1 cellular context compared by ENCODE assay signal in the genomic region with DNA sequence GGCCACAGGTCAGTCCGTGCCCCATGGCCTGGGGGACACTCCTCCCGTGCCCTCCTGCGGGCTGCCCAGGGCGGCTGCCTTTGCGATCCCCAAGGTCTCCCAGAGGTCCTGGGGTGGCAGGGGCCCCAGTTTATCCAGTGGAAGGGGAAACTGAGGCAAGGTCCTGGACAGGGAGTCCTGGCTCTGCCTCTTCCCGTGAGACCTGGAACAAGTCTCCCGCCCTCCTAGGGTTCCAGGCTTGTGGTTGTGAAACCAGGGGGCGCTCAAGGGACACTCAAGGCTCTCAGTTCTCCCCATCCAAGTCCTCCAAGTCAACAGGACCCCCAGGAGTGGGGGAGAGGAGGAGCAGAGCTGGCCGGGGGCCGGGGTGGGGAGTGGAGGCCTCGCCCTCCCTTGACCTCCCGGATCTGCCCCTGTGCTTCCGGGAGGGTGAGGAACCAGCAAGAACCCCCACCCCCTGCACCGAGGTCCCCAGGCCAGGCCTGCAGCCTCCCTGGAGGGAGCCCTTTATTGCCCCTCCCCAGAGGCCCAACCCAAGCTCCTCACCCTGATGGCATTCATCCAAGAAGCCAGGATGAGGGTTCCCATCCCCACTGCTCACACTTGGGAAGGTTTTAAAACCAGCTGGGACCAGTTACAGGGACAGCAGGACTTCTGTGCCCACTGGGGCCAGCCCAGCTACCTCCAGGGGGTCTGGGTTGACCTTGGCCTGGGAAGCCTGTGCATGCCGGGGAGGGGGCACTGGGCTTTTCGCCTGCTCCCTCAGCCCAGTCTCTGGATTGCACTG.
TF ChIP-seq lines count a peak whose summit lies in the region.

No MANE protein-coding gene starts in this region.

TF ChIP-seq in GM23338, 12 proteins besides CTCF, POLR2A, EP300 and RAD21 (continued from another document):
- TF ChIP-seq, protein P1, sequence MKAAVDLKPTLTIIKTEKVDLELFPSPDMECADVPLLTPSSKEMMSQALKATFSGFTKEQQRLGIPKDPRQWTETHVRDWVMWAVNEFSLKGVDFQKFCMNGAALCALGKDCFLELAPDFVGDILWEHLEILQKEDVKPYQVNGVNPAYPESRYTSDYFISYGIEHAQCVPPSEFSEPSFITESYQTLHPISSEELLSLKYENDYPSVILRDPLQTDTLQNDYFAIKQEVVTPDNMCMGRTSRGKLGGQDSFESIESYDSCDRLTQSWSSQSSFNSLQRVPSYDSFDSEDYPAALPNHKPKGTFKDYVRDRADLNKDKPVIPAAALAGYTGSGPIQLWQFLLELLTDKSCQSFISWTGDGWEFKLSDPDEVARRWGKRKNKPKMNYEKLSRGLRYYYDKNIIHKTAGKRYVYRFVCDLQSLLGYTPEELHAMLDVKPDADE (IDR thresholded peaks at IDR 0.05), result no peak
- TF ChIP-seq ZNF114 (CRISPR knock-in tag; IDR thresholded peaks at IDR 0.05), result no peak
- TF ChIP-seq STAT1 (IDR thresholded peaks at IDR 0.05; ENCODE audit: unreplicated experiment), result no peak
- TF ChIP-seq NANOG (IDR thresholded peaks at IDR 0.05; ENCODE audit: borderline replicate concordance), result no peak
- TF ChIP-seq, protein P2, sequence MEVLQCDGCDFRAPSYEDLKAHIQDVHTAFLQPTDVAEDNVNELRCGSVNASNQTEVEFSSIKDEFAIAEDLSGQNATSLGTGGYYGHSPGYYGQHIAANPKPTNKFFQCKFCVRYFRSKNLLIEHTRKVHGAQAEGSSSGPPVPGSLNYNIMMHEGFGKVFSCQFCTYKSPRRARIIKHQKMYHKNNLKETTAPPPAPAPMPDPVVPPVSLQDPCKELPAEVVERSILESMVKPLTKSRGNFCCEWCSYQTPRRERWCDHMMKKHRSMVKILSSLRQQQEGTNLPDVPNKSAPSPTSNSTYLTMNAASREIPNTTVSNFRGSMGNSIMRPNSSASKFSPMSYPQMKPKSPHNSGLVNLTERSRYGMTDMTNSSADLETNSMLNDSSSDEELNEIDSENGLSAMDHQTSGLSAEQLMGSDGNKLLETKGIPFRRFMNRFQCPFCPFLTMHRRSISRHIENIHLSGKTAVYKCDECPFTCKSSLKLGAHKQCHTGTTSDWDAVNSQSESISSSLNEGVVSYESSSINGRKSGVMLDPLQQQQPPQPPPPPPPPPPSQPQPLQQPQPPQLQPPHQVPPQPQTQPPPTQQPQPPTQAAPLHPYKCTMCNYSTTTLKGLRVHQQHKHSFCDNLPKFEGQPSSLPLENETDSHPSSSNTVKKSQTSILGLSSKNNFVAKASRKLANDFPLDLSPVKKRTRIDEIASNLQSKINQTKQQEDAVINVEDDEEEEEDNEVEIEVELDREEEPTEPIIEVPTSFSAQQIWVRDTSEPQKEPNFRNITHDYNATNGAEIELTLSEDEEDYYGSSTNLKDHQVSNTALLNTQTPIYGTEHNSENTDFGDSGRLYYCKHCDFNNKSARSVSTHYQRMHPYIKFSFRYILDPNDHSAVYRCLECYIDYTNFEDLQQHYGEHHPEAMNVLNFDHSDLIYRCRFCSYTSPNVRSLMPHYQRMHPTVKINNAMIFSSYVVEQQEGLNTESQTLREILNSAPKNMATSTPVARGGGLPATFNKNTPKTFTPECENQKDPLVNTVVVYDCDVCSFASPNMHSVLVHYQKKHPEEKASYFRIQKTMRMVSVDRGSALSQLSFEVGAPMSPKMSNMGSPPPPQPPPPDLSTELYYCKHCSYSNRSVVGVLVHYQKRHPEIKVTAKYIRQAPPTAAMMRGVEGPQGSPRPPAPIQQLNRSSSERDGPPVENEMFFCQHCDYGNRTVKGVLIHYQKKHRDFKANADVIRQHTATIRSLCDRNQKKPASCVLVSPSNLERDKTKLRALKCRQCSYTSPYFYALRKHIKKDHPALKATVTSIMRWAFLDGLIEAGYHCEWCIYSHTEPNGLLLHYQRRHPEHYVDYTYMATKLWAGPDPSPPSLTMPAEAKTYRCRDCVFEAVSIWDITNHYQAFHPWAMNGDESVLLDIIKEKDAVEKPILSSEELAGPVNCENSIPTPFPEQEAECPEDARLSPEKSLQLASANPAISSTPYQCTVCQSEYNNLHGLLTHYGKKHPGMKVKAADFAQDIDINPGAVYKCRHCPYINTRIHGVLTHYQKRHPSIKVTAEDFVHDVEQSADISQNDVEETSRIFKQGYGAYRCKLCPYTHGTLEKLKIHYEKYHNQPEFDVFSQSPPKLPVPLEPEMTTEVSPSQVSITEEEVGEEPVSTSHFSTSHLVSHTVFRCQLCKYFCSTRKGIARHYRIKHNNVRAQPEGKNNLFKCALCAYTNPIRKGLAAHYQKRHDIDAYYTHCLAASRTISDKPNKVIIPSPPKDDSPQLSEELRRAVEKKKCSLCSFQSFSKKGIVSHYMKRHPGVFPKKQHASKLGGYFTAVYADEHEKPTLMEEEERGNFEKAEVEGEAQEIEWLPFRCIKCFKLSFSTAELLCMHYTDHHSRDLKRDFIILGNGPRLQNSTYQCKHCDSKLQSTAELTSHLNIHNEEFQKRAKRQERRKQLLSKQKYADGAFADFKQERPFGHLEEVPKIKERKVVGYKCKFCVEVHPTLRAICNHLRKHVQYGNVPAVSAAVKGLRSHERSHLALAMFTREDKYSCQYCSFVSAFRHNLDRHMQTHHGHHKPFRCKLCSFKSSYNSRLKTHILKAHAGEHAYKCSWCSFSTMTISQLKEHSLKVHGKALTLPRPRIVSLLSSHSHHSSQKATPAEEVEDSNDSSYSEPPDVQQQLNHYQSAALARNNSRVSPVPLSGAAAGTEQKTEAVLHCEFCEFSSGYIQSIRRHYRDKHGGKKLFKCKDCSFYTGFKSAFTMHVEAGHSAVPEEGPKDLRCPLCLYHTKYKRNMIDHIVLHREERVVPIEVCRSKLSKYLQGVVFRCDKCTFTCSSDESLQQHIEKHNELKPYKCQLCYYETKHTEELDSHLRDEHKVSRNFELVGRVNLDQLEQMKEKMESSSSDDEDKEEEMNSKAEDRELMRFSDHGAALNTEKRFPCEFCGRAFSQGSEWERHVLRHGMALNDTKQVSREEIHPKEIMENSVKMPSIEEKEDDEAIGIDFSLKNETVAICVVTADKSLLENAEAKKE (CRISPR knock-in tag; IDR thresholded peaks at IDR 0.05), result no peak
- no peak for TF ChIP-seq JUNB (IDR thresholded peaks at IDR 0.05; ENCODE audit: unreplicated experiment)
- TF ChIP-seq EZH2phosphoT487 (IDR thresholded peaks at IDR 0.05; ENCODE audit: unreplicated experiment), result no peak
TF ChIP-seq in GM23338: peak in this region for 0.
